ENCODE assay signal across 8 cellular contexts in the genomic region with DNA sequence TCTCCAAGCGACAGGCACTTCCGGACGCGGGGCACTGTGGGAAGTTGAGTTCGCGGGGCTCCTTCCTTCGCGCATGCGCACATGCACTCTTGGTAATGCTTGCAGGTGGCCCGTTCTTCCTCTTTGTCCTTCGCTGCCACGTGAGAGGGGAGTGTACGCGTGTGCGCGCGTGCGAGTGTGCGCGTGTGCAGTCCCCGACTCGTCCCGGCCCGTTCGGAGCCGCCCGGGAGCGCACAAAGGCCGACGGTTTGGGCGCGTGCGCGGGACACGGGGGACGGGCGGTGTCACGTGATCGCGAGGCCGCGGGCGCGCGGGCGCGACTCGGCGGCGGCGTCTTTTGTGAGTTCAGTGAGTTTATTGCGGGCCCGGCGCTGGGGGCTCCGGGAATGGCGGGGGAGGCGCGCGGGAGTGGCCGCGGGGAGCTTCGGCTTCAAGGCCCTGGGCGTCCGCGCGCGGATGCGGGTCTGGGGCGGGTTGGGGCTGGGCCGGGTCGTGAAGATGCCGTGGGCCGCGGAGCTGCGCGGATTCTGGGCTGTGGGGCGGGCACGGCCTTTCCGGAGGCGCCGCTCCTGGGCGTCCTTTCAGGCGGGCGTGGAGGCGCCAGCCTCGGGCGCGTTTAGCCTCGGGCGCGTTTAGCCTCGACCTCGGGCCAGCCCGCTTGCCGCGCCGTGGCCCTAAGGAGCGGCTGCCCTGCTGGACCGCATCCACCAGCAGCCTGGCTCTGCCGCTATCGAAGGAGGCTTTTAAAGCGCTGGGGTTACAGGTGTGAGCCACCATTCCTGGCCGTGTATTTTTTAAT. TPM values are rescaled to one million over a fixed set of nuclear protein-coding genes. Genes with fewer than 3 reads are reported as not detected.
DNase-seq lines count a peak whose midpoint lies in the region; ATAC-seq and FAIRE-seq lines count a peak whose summit lies in the region.

A gene (plus strand): TSS at position 303 of the 799 bp plus-strand sequence. CDS start 3,959 bp downstream, outside the sequence.

- peak; percentile 98 for DNase-seq in DMS79 (lab: John Stamatoyannopoulos, UW)
- peak; percentile 95 for DNase-seq in RCC 7860 (ENCODE audit: low spot score)
- peak; percentile 95 to 97 for DNase-seq in activated T-cell treated with anti-CD3 and anti-CD28 coated beads, Interleukin-2, amount 50 U/mL, for 72 hours
- DNase-seq in stimulated activated CD8-positive, alpha-beta memory T cell treated with anti-CD3 and anti-CD28 coated beads, Interleukin-7, amount 100 ng/mL, for 24 hours (ENCODE audit: low read depth), result peak; percentile 93

- no peaks in the 10 kb centered on the region for H3K27me3 ChIP-seq in muscle layer of colon (ENCODE audit: control insufficient read depth in 1 of 2, insufficient read depth in 2 of 2, low read length in 2 of 2)

- H3K27ac Mint-ChIP-seq in activated T-cell treated with anti-CD3 and anti-CD28 coated beads, Interleukin-2, amount 50 U/mL, for 72 hours, result peak within 1 kb of the TSS; percentile 93

- FAIRE-seq in RCC 7860 (lab: Jason Lieb, UNC), result peak; percentile 75

- no peaks in the 10 kb centered on the region for H3K27me3 Mint-ChIP-seq in activated T-cell treated with anti-CD3 and anti-CD28 coated beads, Interleukin-2, amount 50 U/mL, for 72 hours (ENCODE audit: low read depth)

- H3K4me1 ChIP-seq in muscle layer of colon (ENCODE audit: insufficient read depth, low read length), result peaks cover 4% of the 10 kb centered on the region

- H3K9me3 ChIP-seq in KOPT-K1 (ENCODE audit: insufficient read depth, low read length, poor library complexity, severe bottlenecking) (peaks cover 80% of the 10 kb centered on the region), muscle layer of colon (ENCODE audit: low read length) (peaks cover 34% of the 10 kb centered on the region)

- peak within 1 kb of the TSS; percentile 80 for H3K27ac ChIP-seq in KOPT-K1 (ENCODE audit: low read depth, low read length, poor library complexity, severe bottlenecking)
- H3K27ac ChIP-seq in muscle layer of colon (ENCODE audit: low read depth, low read length), result peak within 1 kb of the TSS; percentile 87

- H3K4me3 Mint-ChIP-seq in activated T-cell treated with anti-CD3 and anti-CD28 coated beads, Interleukin-2, amount 50 U/mL, for 72 hours, result peak within 1 kb of the TSS; percentile 92 to 95

- peak within 1 kb of the TSS; percentile 59 for H3K9ac ChIP-seq in muscle layer of colon (ENCODE audit: low read length)

- H3K4me1 Mint-ChIP-seq in activated T-cell treated with anti-CD3 and anti-CD28 coated beads, Interleukin-2, amount 50 U/mL, for 72 hours (ENCODE audit: low read depth), result peaks cover 12% of the 10 kb centered on the region

- H3K4me3 ChIP-seq in muscle layer of colon (ENCODE audit: low read depth in 1 of 2, low read length in 2 of 2), result peak within 1 kb of the TSS; percentile 48 to 67

- H3K36me3 Mint-ChIP-seq in activated T-cell treated with anti-CD3 and anti-CD28 coated beads, Interleukin-2, amount 50 U/mL, for 72 hours (ENCODE audit: insufficient read depth in 2 of 2), result peaks cover 35 to 58% of the 10 kb centered on the region in 2 donors

- H3K9me3 Mint-ChIP-seq in activated T-cell treated with anti-CD3 and anti-CD28 coated beads, Interleukin-2, amount 50 U/mL, for 72 hours, result peaks cover 23 to 27% of the 10 kb centered on the region in 2 donors

- ATAC-seq in GM21786 (IDR thresholded peaks at IDR 0.05; ENCODE audit: unreplicated experiment), result peak; percentile 95
- peak; percentile 97 for ATAC-seq in activated T-cell treated with anti-CD3 and anti-CD28 coated beads, Interleukin-2, amount 50 U/mL, for 72 hours (replicated peaks in 1 of 2)
- peak; percentile 100 for ATAC-seq in esophagus mucosa

- H3K36me3 ChIP-seq in KOPT-K1 (ENCODE audit: insufficient read depth, low read length) (peaks cover 41% of the 10 kb centered on the region), muscle layer of colon (ENCODE audit: insufficient read depth, low read length) (peaks cover 15% of the 10 kb centered on the region)

RNA-seq across cellular contexts. Expression of the gene that starts here (rescaled TPM):
- total RNA-seq in activated T-cell treated with anti-CD3 and anti-CD28 coated beads, Interleukin-2, amount 50 U/mL, for 72 hours, result 10 to 100 TPM; 17.3 to 24.7 TPM
- total RNA-seq in esophagus mucosa, result 5.5 TPM

Comparison
In these comparisons a context has a peak if more than half of its experiments do, and no peak if none do; other contexts are left out.
1. Peak in every context shown above with its lines: DNase-seq, ATAC-seq, H3K4me3 ChIP-seq and H3K27ac ChIP-seq.